8 cellular contexts compared by ENCODE assay signal in genomic region chr6:692858-693736, GRCh38. TPM values are rescaled to one million over a fixed set of nuclear protein-coding genes. Genes with fewer than 3 reads are reported as not detected.
DNase-seq lines count a peak whose midpoint lies in the region; ATAC-seq, FAIRE-seq and TF ChIP-seq lines count a peak whose summit lies in the region.

Gene EXOC2 (minus strand): TSS chr6:693139. CDS start chr6:637818, 55,321 bp downstream.

- 5% methylated on average over 42 of the region's 64 CpGs for whole genome bisulfite sequencing in hepatocyte (ENCODE audit: low lambda C conversion rate, missing lambda C conversion rate)
- WGBS in aorta, 2 donors, result 3% methylated on average over 49 to 64 of the region's 64 CpGs

- H3K4me1 Mint-ChIP-seq in astrocyte (ENCODE audit: low read depth, unreplicated experiment), result peaks cover 7% of the 10 kb centered on the region

- peak; percentile 62 for DNase-seq in NCI-H146 treated with DMSO at 0.1 percent for 48 hours (lab: John Stamatoyannopoulos, UW; ENCODE audit: unreplicated experiment)
- peak; percentile 76 for DNase-seq in T-helper 9 cell
- peak; percentile 68 for DNase-seq in astrocyte (ENCODE audit: low read depth)
- peak; percentile 94 for DNase-seq in hepatocyte (ENCODE audit: low spot score)
- DNase-seq in retina, result peak; percentile 94
- peak; percentile 92 to 96 for DNase-seq in aorta

- H3K27ac ChIP-seq in astrocyte (ENCODE audit: low read depth, low read length) (peak within 1 kb of the TSS; percentile 68), hepatocyte (peak within 1 kb of the TSS; percentile 96), aorta (ENCODE audit: low read depth in 1 of 2, low read length in 2 of 2) (peak within 1 kb of the TSS in 1 of 2 donors; percentile 28)

- FAIRE-seq in astrocyte (lab: Jason Lieb, UNC), result no peak

- H3K4me1 ChIP-seq in astrocyte (ENCODE audit: insufficient read depth, low read length) (peaks cover 9% of the 10 kb centered on the region), hepatocyte (ENCODE audit: insufficient read depth) (peaks cover 4% of the 10 kb centered on the region), aorta (ENCODE audit: control insufficient read depth in 1 of 2, insufficient read depth in 2 of 2, low read length in 2 of 2) (no peaks in the 10 kb centered on the region)

- H3K4me3 ChIP-seq in astrocyte (ENCODE audit: insufficient read depth, low read depth, low read length) (peak within 1 kb of the TSS; percentile 98), hepatocyte (peak within 1 kb of the TSS; percentile 89), aorta (ENCODE audit: low read length in 2 of 2) (peak within 1 kb of the TSS; percentile 63 to 91)

- peaks cover 2% of the 10 kb centered on the region for H3K9me3 Mint-ChIP-seq in astrocyte (ENCODE audit: unreplicated experiment)

- H3K9me3 ChIP-seq in astrocyte (ENCODE audit: insufficient read depth, low read depth, low read length) (no peaks in the 10 kb centered on the region), hepatocyte (ENCODE audit: low read depth) (no peaks in the 10 kb centered on the region), aorta (ENCODE audit: control insufficient read depth, low read length) (no peaks in the 10 kb centered on the region)

- no peaks in the 10 kb centered on the region for H3K27me3 Mint-ChIP-seq in astrocyte (ENCODE audit: low read depth, unreplicated experiment)

- peaks cover 8% of the 10 kb centered on the region for H3K36me3 Mint-ChIP-seq in astrocyte (ENCODE audit: low read depth, unreplicated experiment)

- peak; percentile 87 for ATAC-seq in HG02678 (IDR thresholded peaks at IDR 0.05; ENCODE audit: unreplicated experiment)
- ATAC-seq in aorta (ENCODE audit: low FRiP score), result peak; percentile 97

- H4K20me1 ChIP-seq in astrocyte (ENCODE audit: insufficient read depth, low read length), result peaks cover 15% of the 10 kb centered on the region
- H4K20me1 ChIP-seq in hepatocyte (ENCODE audit: insufficient read depth, poor library complexity, severe bottlenecking), result no peaks in the 10 kb centered on the region

- no peaks in the 10 kb centered on the region for H3K9me2 ChIP-seq in hepatocyte (replicated peaks; ENCODE audit: insufficient read depth)

- H3K27me3 ChIP-seq in astrocyte (ENCODE audit: insufficient read depth, low read length) (no peaks in the 10 kb centered on the region), hepatocyte (no peaks in the 10 kb centered on the region), aorta (ENCODE audit: control insufficient read depth in 1 of 2, insufficient read depth in 2 of 2, low read length in 1 of 2) (no peaks in the 10 kb centered on the region)

- peak; percentile 76 for TF ChIP-seq POLR2A in GM15510 (IDR thresholded peaks at IDR 0.05; ENCODE audit: borderline replicate concordance, extremely low read depth, insufficient read length)

- no peak for TF ChIP-seq CTCF in astrocyte (IDR thresholded peaks at IDR 0.05; ENCODE audit: insufficient read depth, low read depth, low read length)
- no peak for TF ChIP-seq CTCF in hepatocyte (IDR thresholded peaks at IDR 0.05; ENCODE audit: poor library complexity)

- no peaks in the 10 kb centered on the region for H3K36me3 ChIP-seq in astrocyte (ENCODE audit: insufficient read depth, low read length)
- no peaks in the 10 kb centered on the region for H3K36me3 ChIP-seq in hepatocyte (replicated peaks; ENCODE audit: insufficient read depth, low read depth)
- no peaks in the 10 kb centered on the region for H3K36me3 ChIP-seq in aorta (ENCODE audit: control insufficient read depth in 1 of 2, insufficient read depth in 2 of 2, low read length in 1 of 2)

- H3K4me2 ChIP-seq in astrocyte (ENCODE audit: low read length) (peak within 1 kb of the TSS; percentile 98), hepatocyte (peak within 1 kb of the TSS; percentile 79)

- peaks cover 48% of the 10 kb centered on the region for H3K79me2 ChIP-seq in astrocyte (ENCODE audit: insufficient read depth, low read length)
- peaks cover 46% of the 10 kb centered on the region for H3K79me2 ChIP-seq in hepatocyte

- intact Hi-C loops in aorta (cut with DNase I), result loop anchor here in 1 of 2 donors (10.0 kb wide), 1 partner anchor 98 kb away; no protein-coding TSS in a partner anchor

- H2AFZ ChIP-seq in astrocyte (ENCODE audit: low read depth, low read length) (peak within 1 kb of the TSS; percentile 100), hepatocyte (peak within 1 kb of the TSS; percentile 72)

- peak within 1 kb of the TSS; percentile 98 for H3K4me3 Mint-ChIP-seq in astrocyte (ENCODE audit: unreplicated experiment)

- H3K9ac ChIP-seq in astrocyte (ENCODE audit: low read length), result peak within 1 kb of the TSS; percentile 86

- peak within 1 kb of the TSS; percentile 94 for H3K27ac Mint-ChIP-seq in astrocyte (ENCODE audit: unreplicated experiment)

RNA-seq across cellular contexts. Expression of gene EXOC2, which starts in this region (rescaled TPM):
- total RNA-seq in astrocyte (44.4 and 49.7 TPM in 2 replicates), hepatocyte (27.0 and 32.5 TPM in 2 replicates), aorta (10 to 100 TPM; 18.0 to 22.8 TPM)
- polyA plus RNA-seq in hepatocyte (15.4 and 16.9 TPM in 2 replicates), aorta (1 to 10 TPM; 3.4 to 5.4 TPM)
